In genomic region chr14:67533754-67534085, GRCh38 we compare ENCODE assay signal across 8 cellular contexts. TPM values are rescaled to one million over a fixed set of nuclear protein-coding genes. Genes with fewer than 3 reads are reported as not detected.
A peak's percentile ranks its signal among the peaks of the same experiment; 100 is the strongest.
DNase-seq lines count a peak whose midpoint lies in the region; ATAC-seq and TF ChIP-seq lines count a peak whose summit lies in the region.

No MANE protein-coding gene starts in this region.

- H3F3A ChIP-seq in PC-3 (ENCODE audit: low read length, unreplicated experiment): no peaks in the 10 kb centered on the region

- no peak for DNase-seq in Caco-2
- DNase-seq in PC-3: peak; percentile 32
- no peak for DNase-seq in epithelial cell of esophagus (ENCODE audit: low read depth)
- DNase-seq in osteoblast (ENCODE audit: insufficient read length, low spot score, missing footprints): peak; percentile 43
- no peak for DNase-seq in GDM1 (lab: John Stamatoyannopoulos, UW)
- DNase-seq in GF-D8 (lab: John Stamatoyannopoulos, UW): no peak
- no peak for DNase-seq in NCI-H1436 (lab: John Stamatoyannopoulos, UW)

- H3K9ac ChIP-seq in PC-3 (ENCODE audit: low read length): peak overlapping the region; percentile 34; the same call in 1 of the 2 replicates

- peak overlapping the region; percentile 87 for H3K4me3 ChIP-seq in Caco-2 (ENCODE audit: low read depth, low read length)
- peak overlapping the region; percentile 79 for H3K4me3 ChIP-seq in PC-3 (ENCODE audit: low read length)
- peak overlapping the region; percentile 57 for H3K4me3 ChIP-seq in epithelial cell of esophagus (ENCODE audit: low read length)
- peak overlapping the region; percentile 75 for H3K4me3 ChIP-seq in osteoblast (ENCODE audit: insufficient read depth, low read length)

- H3K27ac Mint-ChIP-seq in Caco-2 (ENCODE audit: unreplicated experiment): no peak overlapping the region

- peak; percentile 34 for ATAC-seq in PC-3
- no peak for ATAC-seq in HG03139 (IDR thresholded peaks at IDR 0.05; ENCODE audit: unreplicated experiment)

- H3K79me2 ChIP-seq in PC-3 (ENCODE audit: low read length) (no peaks in the 10 kb centered on the region), osteoblast (ENCODE audit: insufficient read depth, low read length) (no peaks in the 10 kb centered on the region)

- peaks cover 8% of the 10 kb centered on the region for H3K4me1 ChIP-seq in Caco-2
- H3K4me1 ChIP-seq in PC-3 (ENCODE audit: insufficient read depth, low read length): peaks cover 6% of the 10 kb centered on the region; the same call in 1 of the 2 replicates
- H3K4me1 ChIP-seq in osteoblast (ENCODE audit: insufficient read depth, low read length): peaks cover 3% of the 10 kb centered on the region

- peak overlapping the region; percentile 79 for H3K4me3 Mint-ChIP-seq in Caco-2 (ENCODE audit: unreplicated experiment)

- BruUV-seq in Caco-2 (replicated peaks; lab: Mats Ljungman, UMichigan): no TSS peak
- no TSS peak for BruUV-seq in PC-3 (replicated peaks; lab: Mats Ljungman, UMichigan)

- H3K4me1 Mint-ChIP-seq in Caco-2 (ENCODE audit: low read depth, unreplicated experiment): no peaks in the 10 kb centered on the region

- H3K9me2 ChIP-seq in PC-3 (replicated peaks; ENCODE audit: low read length): no peaks in the 10 kb centered on the region

- H4K20me1 ChIP-seq in PC-3 (ENCODE audit: low read length) (no peaks in the 10 kb centered on the region), osteoblast (ENCODE audit: insufficient read depth, low read length) (no peaks in the 10 kb centered on the region)

- H2AFZ ChIP-seq in PC-3 (ENCODE audit: low read length): peak overlapping the region; percentile 99
- no peak overlapping the region for H2AFZ ChIP-seq in osteoblast (ENCODE audit: low read length)

- no peaks in the 10 kb centered on the region for H3K9me3 Mint-ChIP-seq in Caco-2 (ENCODE audit: unreplicated experiment)

- POLR2A ChIA-PET in Caco-2 (lab: Charles Lee) (interaction anchor here (0.6 to 1.6 kb wide), 5 partner anchors 8 to 283 kb away, joined by 3 to 20 read pairs (median 4); partner anchors contain the start of genes RDH11 and ZFYVE26), PC-3 (lab: Charles Lee; ENCODE audit: unreplicated experiment) (no interaction called here)

- TF ChIP-seq CTCF in Caco-2 (IDR thresholded peaks at IDR 0.05; ENCODE audit: insufficient read depth in 1 of 2, low read depth in 1 of 2, low read length in 1 of 2, severe bottlenecking in 1 of 2, unreplicated experiment in 1 of 2) (no peak), PC-3 (conservative IDR thresholded peaks at IDR 0.05; ENCODE audit: low read depth, low read length) (no peak), epithelial cell of esophagus (IDR thresholded peaks at IDR 0.05; ENCODE audit: insufficient read depth, low read depth, low read length, missing control alignments) (no peak), osteoblast (IDR thresholded peaks at IDR 0.05; ENCODE audit: extremely low read depth, low read depth, low read length) (no peak)

- H3K36me3 Mint-ChIP-seq in Caco-2 (ENCODE audit: insufficient read depth, unreplicated experiment): no peaks in the 10 kb centered on the region

- H3K27me3 ChIP-seq in Caco-2 (replicated peaks; ENCODE audit: control insufficient read depth, insufficient read depth, low read length) (no peaks in the 10 kb centered on the region), PC-3 (ENCODE audit: low read length) (no peaks in the 10 kb centered on the region), osteoblast (ENCODE audit: insufficient read depth, low read length) (peaks cover 13% of the 10 kb centered on the region)

- H3K36me3 ChIP-seq in Caco-2 (ENCODE audit: control insufficient read depth, insufficient read depth, low read length) (no peaks in the 10 kb centered on the region), PC-3 (ENCODE audit: low read depth, low read length) (no peaks in the 10 kb centered on the region), osteoblast (ENCODE audit: insufficient read depth, low read length) (no peaks in the 10 kb centered on the region)

- H3K27ac ChIP-seq in PC-3 (ENCODE audit: low read length) (no peak overlapping the region), osteoblast (ENCODE audit: low read depth, low read length) (no peak overlapping the region)

- intact Hi-C loops in Caco-2 (cut with micrococcal nuclease; ENCODE audit: unreplicated experiment): loop anchor here (1.0 kb wide), 1 partner anchor 8 kb away; no protein-coding TSS in a partner anchor
- intact Hi-C loops in PC-3 (cut with micrococcal nuclease): loop anchor here (2.0 kb wide), 1 partner anchor 107 kb away; no protein-coding TSS in a partner anchor

- peak overlapping the region; percentile 88 for H3K4me2 ChIP-seq in PC-3 (ENCODE audit: low read length)
- H3K4me2 ChIP-seq in osteoblast (ENCODE audit: insufficient read depth, low read length): peak overlapping the region; percentile 85

- H3K9me3 ChIP-seq in Caco-2 (no peaks in the 10 kb centered on the region), PC-3 (ENCODE audit: low read length) (no peaks in the 10 kb centered on the region), osteoblast (ENCODE audit: low read depth, low read length) (no peaks in the 10 kb centered on the region)

- no peaks in the 10 kb centered on the region for H3K27me3 Mint-ChIP-seq in Caco-2 (ENCODE audit: insufficient read depth, unreplicated experiment)

- CTCF ChIA-PET in Caco-2 (lab: Charles Lee): interaction anchor here (1.7 to 3.2 kb wide), 4 partner anchors 8 to 171 kb away, joined by 7 to 18 read pairs (median 8); no protein-coding TSS in a partner anchor
- CTCF ChIA-PET in PC-3 (lab: Charles Lee): interaction anchor here (0.8 to 1.7 kb wide), 4 partner anchors 10 to 171 kb away, joined by 3 to 10 read pairs (median 4); no protein-coding TSS in a partner anchor

RNA-seq across cellular contexts. Expression of gene PLEKHH1, which starts 0.6 kb away (rescaled TPM):
- 32.4 and 41.2 TPM in 2 replicates for total RNA-seq in Caco-2 (2022)
- 6.2 and 11.1 TPM in 2 replicates for total RNA-seq in PC-3 (2014; rRNA removed)
- total RNA-seq in osteoblast: 0.59 and 1.1 TPM in 2 replicates

RNA-seq across cellular contexts. Expression of gene TMEM229B, which starts 45.2 kb away (rescaled TPM):
- total RNA-seq in Caco-2 (2022) (0.19 TPM in 1 of 2 replicates, not detected in the other), PC-3 (2014; rRNA removed) (not detected in 2 replicates), osteoblast (5.8 and 8.3 TPM in 2 replicates)

Comparison
In these comparisons a context has a peak if more than half of its experiments do, and no peak if none do; other contexts are left out.
1. DNase-seq: peak in PC-3 (single experiment) and osteoblast (single experiment); none in Caco-2 (0 of 2), epithelial cell of esophagus (single experiment), GDM1 (single experiment), GF-D8 (single experiment) and NCI-H1436 (single experiment).
2. Peak in every context shown above with its lines, with median percentiles within 50 percentile points of each other: H3K4me3 ChIP-seq.